Comparison of ENCODE assay signal across 8 cellular contexts in the genomic region with DNA sequence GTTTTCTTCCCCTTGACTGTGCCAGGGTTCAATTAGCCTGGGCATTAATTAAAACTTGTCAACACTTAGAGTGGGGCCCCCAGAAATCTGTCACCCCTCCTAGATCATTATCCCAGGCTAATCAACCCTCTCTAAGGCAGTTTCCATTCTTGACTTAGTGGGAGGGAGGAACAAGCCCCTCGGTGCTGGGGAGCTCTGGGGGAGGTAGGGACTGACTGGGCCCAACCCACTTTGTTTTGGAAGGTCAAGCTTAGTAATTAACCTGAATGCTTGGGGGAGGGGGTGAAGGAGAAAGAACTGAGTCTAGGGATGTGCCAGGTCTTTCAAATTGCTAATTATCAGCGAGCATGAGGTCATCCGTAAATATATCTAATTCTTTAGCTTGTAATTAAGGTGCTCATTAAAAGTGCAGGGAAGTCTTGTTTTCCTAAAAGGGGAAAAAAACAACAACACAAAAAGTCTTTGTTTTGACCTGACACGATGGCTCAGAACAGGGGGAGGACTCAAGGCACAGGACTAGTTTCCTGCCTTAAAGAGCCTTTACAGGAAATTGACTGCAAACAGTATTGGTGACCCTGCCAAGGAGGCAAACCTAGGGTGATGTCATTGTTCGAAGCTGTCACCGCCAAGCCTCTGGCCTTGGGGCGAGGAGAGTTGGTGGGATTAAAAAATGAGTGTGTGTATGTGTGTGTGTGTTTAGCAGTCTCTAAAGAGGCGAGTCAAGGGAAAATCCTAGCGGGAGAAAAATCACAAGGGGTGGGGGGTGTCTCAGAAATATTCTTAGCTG. TPM values are rescaled to one million over a fixed set of nuclear protein-coding genes. Genes with fewer than 3 reads are reported as not detected.
DNase-seq lines count a peak whose midpoint lies in the region; ATAC-seq, FAIRE-seq and TF ChIP-seq lines count a peak whose summit lies in the region.

No MANE protein-coding gene starts in this region.

- H2BK120ac ChIP-seq in H1 (replicated peaks; ENCODE audit: low read depth, low read length), result peak overlapping the region; percentile 91

- H3K36me3 Mint-ChIP-seq in T-helper 2 cell treated with Interferon-gamma antibody and Interleukin-4, amounts not matched to agents 5 μg/mL and 100 μg/mL, for 36 hours (ENCODE audit: low read depth), result peaks cover 28% of the 10 kb centered on the region

- no peak overlapping the region for H2AFZ ChIP-seq in H1 (ENCODE audit: low read length)

- H3K36me3 ChIP-seq in H1 (ENCODE audit: control insufficient read depth in 2 of 4, insufficient read depth in 4 of 4, low read length in 3 of 4) (0 out of 8 replicates have a peak, but pooled peaks cover 0 to 5% (median 0%) of the 10 kb centered on the region in 4 experiments), mucosa of rectum (ENCODE audit: control insufficient read depth in 2 of 2, insufficient read depth in 2 of 2, low read length in 2 of 2) (peaks cover 9 to 20% of the 10 kb centered on the region in 2 donors), aorta (ENCODE audit: control insufficient read depth in 1 of 2, insufficient read depth in 2 of 2, low read length in 1 of 2) (no peaks in the 10 kb centered on the region)

- H3K9me3 Mint-ChIP-seq in T-helper 2 cell treated with Interferon-gamma antibody and Interleukin-4, amounts not matched to agents 5 μg/mL and 100 μg/mL, for 36 hours, result no peaks in the 10 kb centered on the region

- H3K4me1 Mint-ChIP-seq in T-helper 2 cell treated with Interferon-gamma antibody and Interleukin-4, amounts not matched to agents 5 μg/mL and 100 μg/mL, for 36 hours (ENCODE audit: low read depth), result peaks cover 61% of the 10 kb centered on the region

- intact Hi-C loops in aorta (cut with DNase I), result no loop called here

- peak overlapping the region; percentile 96 for H2BK5ac ChIP-seq in H1 (ENCODE audit: low read depth, low read length)

- H2BK15ac ChIP-seq in H1 (ENCODE audit: low read length), result no peak overlapping the region

- peak overlapping the region; percentile 39 for H3K4me3 Mint-ChIP-seq in T-helper 2 cell treated with Interferon-gamma antibody and Interleukin-4, amounts not matched to agents 5 μg/mL and 100 μg/mL, for 36 hours

- peak overlapping the region; percentile 59 to 61 for H3K4me2 ChIP-seq in H1 (ENCODE audit: insufficient read depth in 1 of 2, low read depth in 2 of 2, low read length in 2 of 2)

- DNase-seq in stimulated activated CD4-positive, alpha-beta T cell treated with anti-CD3 and anti-CD28 coated beads, Interleukin-1b, Interleukin-23, amount 100 ng/mL, for 48 hours, result peak; percentile 37
- DNase-seq in stimulated activated CD4-positive, alpha-beta T cell treated with anti-CD3 and anti-CD28 coated beads, Interleukin-15, amount 100 ng/mL, for 24 hours, result no peak
- no peak for DNase-seq in T-helper 2 cell treated with Interferon-gamma antibody and Interleukin-4, amounts not matched to agents 5 μg/mL and 100 μg/mL, for 36 hours (ENCODE audit: low spot score)
- DNase-seq in H1 (ENCODE audit: low read depth in 1 of 2, low spot score in 2 of 2) (no peak), aorta (peak in 1 of 2 donors; percentile 76), DMS153 treated with DMSO at 0.1 percent for 48 hours (lab: John Stamatoyannopoulos, UW; ENCODE audit: unreplicated experiment) (no peak)

- peak overlapping the region; percentile 96; the same call in 1 of the 2 replicates for H2AK5ac ChIP-seq in H1 (ENCODE audit: low read depth, low read length)

- H3K9me3 ChIP-seq in H1 (ENCODE audit: insufficient read depth in 2 of 2, low read depth in 1 of 2, low read length in 1 of 2), result no peaks in the 10 kb centered on the region
- H3K9me3 ChIP-seq in mucosa of rectum (ENCODE audit: control insufficient read depth in 2 of 2, low read length in 2 of 2), result no peaks in the 10 kb centered on the region
- no peaks in the 10 kb centered on the region for H3K9me3 ChIP-seq in aorta (ENCODE audit: control insufficient read depth, low read length)

- H3K27me3 Mint-ChIP-seq in T-helper 2 cell treated with Interferon-gamma antibody and Interleukin-4, amounts not matched to agents 5 μg/mL and 100 μg/mL, for 36 hours (ENCODE audit: low read depth), result no peaks in the 10 kb centered on the region

- H3K23ac ChIP-seq in H1 (ENCODE audit: insufficient read length), result no peak overlapping the region

- TF ChIP-seq POLR2A in H1 (IDR thresholded peaks at IDR 0.05; ENCODE audit: control extremely low read depth in 1 of 2, low read depth in 2 of 2, low read length in 2 of 2), result no peak

- no peak overlapping the region for H3K56ac ChIP-seq in H1 (replicated peaks; ENCODE audit: insufficient read length, low read depth, low read length)

- H3K14ac ChIP-seq in H1 (ENCODE audit: insufficient read length), result no peak overlapping the region

- H2BK12ac ChIP-seq in H1 (ENCODE audit: low read depth, low read length), result peak overlapping the region; percentile 98

- peaks cover 4 to 35% of the 10 kb centered on the region in 2 experiments for H4K20me1 ChIP-seq in H1 (replicated peaks in 1 of 2; ENCODE audit: control insufficient read depth in 1 of 2, insufficient read depth in 2 of 2, low read length in 2 of 2)

- peaks cover 10 to 94% of the 10 kb centered on the region in 2 experiments for H3K79me2 ChIP-seq in H1 (ENCODE audit: control insufficient read depth in 1 of 2, insufficient read depth in 2 of 2, low read length in 2 of 2)

- peak overlapping the region; percentile 97 for H3K4ac ChIP-seq in H1 (replicated peaks; ENCODE audit: insufficient read length, low read depth, low read length)

- H3K23me2 ChIP-seq in H1 (ENCODE audit: low read depth, low read length), result no peaks in the 10 kb centered on the region; the same call in 1 of the 2 replicates

- ATAC-seq in aorta (ENCODE audit: low FRiP score) (peak; percentile 74), HG02678 (IDR thresholded peaks at IDR 0.05; ENCODE audit: unreplicated experiment) (no peak)

- H3K79me1 ChIP-seq in H1 (ENCODE audit: low read depth, low read length), result peaks cover 35% of the 10 kb centered on the region

- peak overlapping the region; percentile 93; the same call in 1 of the 2 replicates for H4K8ac ChIP-seq in H1 (ENCODE audit: extremely low read depth, insufficient read depth, low read length)

- 0 out of 2 replicates have a peak overlapping the region, but pooled peaks have one; percentile 66 for H2BK20ac ChIP-seq in H1 (ENCODE audit: low read length)

- WGBS in H1 (ENCODE audit: extremely low coverage in 1 of 2, insufficient coverage in 1 of 2, insufficient read length in 1 of 2, insufficient replicate concordance in 2 of 2, low coverage in 1 of 2, low lambda C conversion rate in 2 of 2, missing lambda C conversion rate in 1 of 2), 2 experiments, result 44% methylated on average over 9 of the region's 9 CpGs; no CpG with 5 or more reads in 1 of the 2 experiments
- 14 to 15% methylated on average over 9 of the region's 9 CpGs for WGBS in aorta, 2 donors

- H3K27me3 ChIP-seq in H1 (replicated peaks in 1 of 4; ENCODE audit: control insufficient read depth in 3 of 4, extremely low read depth in 1 of 4, insufficient read depth in 3 of 4, low read length in 3 of 4) (no peaks in the 10 kb centered on the region), mucosa of rectum (ENCODE audit: control insufficient read depth in 2 of 2, insufficient read depth in 2 of 2, low read length in 2 of 2) (no peaks in the 10 kb centered on the region), aorta (ENCODE audit: control insufficient read depth in 1 of 2, insufficient read depth in 2 of 2, low read length in 1 of 2) (no peaks in the 10 kb centered on the region)

- TF ChIP-seq EP300 in H1 (IDR thresholded peaks at IDR 0.05; ENCODE audit: borderline replicate concordance in 1 of 2, low read depth in 2 of 2, low read length in 2 of 2), result no peak

- H4K5ac ChIP-seq in H1 (ENCODE audit: insufficient read length, low read depth, low read length), result peak overlapping the region; percentile 63

- H3K27ac Mint-ChIP-seq in T-helper 2 cell treated with Interferon-gamma antibody and Interleukin-4, amounts not matched to agents 5 μg/mL and 100 μg/mL, for 36 hours, result peak overlapping the region; percentile 83

- POLR2A ChIA-PET in H1 (lab: Charles Lee; ENCODE audit: partially characterized antibody), result interaction anchor here (0.9 to 21.5 kb wide), 8 partner anchors 10 to 184 kb away, joined by 3 to 495 read pairs (median 5); partner anchors contain the start of gene ACTN4

- peak overlapping the region in 3 of 4 experiments; percentile 1 to 31 (median 6); a peak in 4 of 8 replicates for H3K4me3 ChIP-seq in H1 (ENCODE audit: extremely low read depth in 1 of 4, insufficient read depth in 2 of 4, low read depth in 3 of 4, low read length in 4 of 4)
- no peak overlapping the region for H3K4me3 ChIP-seq in mucosa of rectum (ENCODE audit: low read length in 2 of 2)
- no peak overlapping the region for H3K4me3 ChIP-seq in aorta (ENCODE audit: low read length in 2 of 2)

- peaks cover 41 to 60% (median 47%) of the 10 kb centered on the region in 4 experiments for H3K4me1 ChIP-seq in H1 (replicated peaks in 1 of 4; ENCODE audit: control insufficient read depth in 3 of 4, insufficient read depth in 4 of 4, low read length in 3 of 4)
- H3K4me1 ChIP-seq in mucosa of rectum (ENCODE audit: control insufficient read depth in 2 of 2, insufficient read depth in 2 of 2, low read length in 2 of 2), result peaks cover 80 to 97% of the 10 kb centered on the region in 2 donors
- peaks cover 2 to 29% of the 10 kb centered on the region in 2 donors for H3K4me1 ChIP-seq in aorta (ENCODE audit: control insufficient read depth in 1 of 2, insufficient read depth in 2 of 2, low read length in 2 of 2)

- no peak for TF ChIP-seq CTCF in H1 (IDR thresholded peaks at IDR 0.05; ENCODE audit: control extremely low read depth in 1 of 3, insufficient read depth in 1 of 3, low read depth in 1 of 3, low read length in 3 of 3)

- peak overlapping the region in 3 of 4 experiments; percentile 69 to 75 (median 73); a peak in 5 of 7 replicates for H3K9ac ChIP-seq in H1 (replicated peaks in 1 of 4; ENCODE audit: extremely low read depth in 1 of 4, low read depth in 3 of 4, low read length in 3 of 4)
- H3K9ac ChIP-seq in mucosa of rectum (ENCODE audit: low read depth in 1 of 2, low read length in 2 of 2), result peak overlapping the region; percentile 36 to 59

- CTCF ChIA-PET in H1 (lab: Charles Lee; ENCODE audit: partially characterized antibody), result interaction anchor here (0.6 to 1.7 kb wide), 6 partner anchors 12 to 46 kb away, joined by 3 to 4 read pairs (median 3); no protein-coding TSS in a partner anchor

- H3K18ac ChIP-seq in H1 (ENCODE audit: extremely low read depth, low read length), result peak overlapping the region; percentile 83

- FAIRE-seq in H1 (lab: Jason Lieb, UNC), result no peak

- H4K91ac ChIP-seq in H1 (replicated peaks; ENCODE audit: insufficient read length, low read length), result peak overlapping the region; percentile 95

- TF ChIP-seq RAD21 in H1 (IDR thresholded peaks at IDR 0.05 in 1 of 2, conservative IDR thresholded peaks at IDR 0.05 in 1 of 2; ENCODE audit: low read depth in 2 of 2, low read length in 2 of 2), result no peak

- peak overlapping the region; percentile 84 for H3K27ac ChIP-seq in H1 (ENCODE audit: low read depth, low read length)
- peak overlapping the region; percentile 79 to 85 for H3K27ac ChIP-seq in mucosa of rectum (ENCODE audit: low read depth in 2 of 2, low read length in 2 of 2)
- peak overlapping the region; percentile 84 to 100 for H3K27ac ChIP-seq in aorta (ENCODE audit: low read depth in 1 of 2, low read length in 2 of 2)

RNA-seq across cellular contexts. Expression of gene ACTN4, which starts 19.4 kb away (rescaled TPM):
- total RNA-seq in H1 (2021; fragmentation: NEBNext Ultra II Directional; extraction: Animal tissue kit (Norgen Biotek cat#: 25700)), result 520 and 530 TPM in 2 replicates
- polyA plus RNA-seq in H1 (2011; rRNA removed) (211 and 281 TPM in 2 replicates), aorta (100 to 1,000 TPM; 111 to 163 TPM)
- 223 TPM for polyA plus RNA-seq in H1 (2011; cell fraction: cytosol; rRNA removed)
- polyA plus RNA-seq in H1 (2011; cell fraction: nucleus; rRNA removed), result 1,059 TPM
- polyA plus RNA-seq in H1 (2012, experiment 1 of 2), result 374 to 504 TPM (median 451 TPM) in 4 replicates
- polyA plus RNA-seq in H1 (2012, experiment 2 of 2), result 171 TPM
- polyA plus RNA-seq in H1 (2013, experiment 1 of 2), result 279 TPM
- polyA plus RNA-seq in H1 (2013, experiment 2 of 2), result 254 TPM
- 190 and 202 TPM in 2 replicates for polyA minus RNA-seq in H1 (2011; rRNA and poly(A)+ RNA removed)
- polyA minus RNA-seq in H1 (2011; cell fraction: cytosol; rRNA and poly(A)+ RNA removed), result 103 TPM
- polyA minus RNA-seq in H1 (2011; cell fraction: nucleus; rRNA and poly(A)+ RNA removed), result 171 TPM
- total RNA-seq in aorta, result 1,000 to 10,000 TPM in 1 of 2 donors, 100 to 1,000 TPM in 1; 794 to 1,985 TPM

RNA-seq across cellular contexts. Expression of gene EIF3K, which starts 47.9 kb away (rescaled TPM):
- 329 and 344 TPM in 2 replicates for total RNA-seq in H1 (2021; fragmentation: NEBNext Ultra II Directional; extraction: Animal tissue kit (Norgen Biotek cat#: 25700))
- polyA plus RNA-seq in H1 (2011; rRNA removed) (937 and 977 TPM in 2 replicates), aorta (100 to 1,000 TPM; 299 to 445 TPM)
- polyA plus RNA-seq in H1 (2011; cell fraction: cytosol; rRNA removed), result 945 TPM
- 915 TPM for polyA plus RNA-seq in H1 (2011; cell fraction: nucleus; rRNA removed)
- 382 to 549 TPM (median 528 TPM) in 4 replicates for polyA plus RNA-seq in H1 (2012, experiment 1 of 2)
- polyA plus RNA-seq in H1 (2012, experiment 2 of 2), result 458 TPM
- 236 TPM for polyA plus RNA-seq in H1 (2013, experiment 1 of 2)
- 236 TPM for polyA plus RNA-seq in H1 (2013, experiment 2 of 2)
- 386 and 450 TPM in 2 replicates for polyA minus RNA-seq in H1 (2011; rRNA and poly(A)+ RNA removed)
- 188 TPM for polyA minus RNA-seq in H1 (2011; cell fraction: cytosol; rRNA and poly(A)+ RNA removed)
- 180 TPM for polyA minus RNA-seq in H1 (2011; cell fraction: nucleus; rRNA and poly(A)+ RNA removed)
- 100 to 1,000 TPM; 171 to 183 TPM for total RNA-seq in aorta

RNA-seq across cellular contexts. Expression of gene MAP4K1, which starts 49.1 kb away (rescaled TPM):
- 10.4 and 14.4 TPM in 2 replicates for total RNA-seq in H1 (2021; fragmentation: NEBNext Ultra II Directional; extraction: Animal tissue kit (Norgen Biotek cat#: 25700))
- polyA plus RNA-seq in H1 (2011; rRNA removed) (9.0 and 22.0 TPM in 2 replicates), aorta (1 to 10 TPM; 1.6 to 2.1 TPM)
- 8.0 TPM for polyA plus RNA-seq in H1 (2011; cell fraction: cytosol; rRNA removed)
- polyA plus RNA-seq in H1 (2011; cell fraction: nucleus; rRNA removed), result 12.8 TPM
- polyA plus RNA-seq in H1 (2012, experiment 1 of 2), result 9.6 to 16.0 TPM (median 13.8 TPM) in 4 replicates
- polyA plus RNA-seq in H1 (2012, experiment 2 of 2), result 7.3 TPM
- polyA plus RNA-seq in H1 (2013, experiment 1 of 2), result 14.6 TPM
- polyA plus RNA-seq in H1 (2013, experiment 2 of 2), result 11.8 TPM
- polyA minus RNA-seq in H1 (2011; rRNA and poly(A)+ RNA removed), result 1.1 and 1.6 TPM in 2 replicates
- 3.7 TPM for polyA minus RNA-seq in H1 (2011; cell fraction: cytosol; rRNA and poly(A)+ RNA removed)
- polyA minus RNA-seq in H1 (2011; cell fraction: nucleus; rRNA and poly(A)+ RNA removed), result 2.0 TPM
- 10 to 100 TPM in 1 of 2 donors, 1 to 10 TPM in 1; 7.3 to 13.2 TPM for total RNA-seq in aorta

Comparison
In these comparisons a context has a peak if more than half of its experiments do, and no peak if none do; other contexts are left out.
1. H3K4me3 ChIP-seq: peak in H1 (3 of 4); none in mucosa of rectum (0 of 2) and aorta (0 of 2).
2. Peak in every context shown above with its lines, with median percentiles within 50 percentile points of each other: H3K27ac ChIP-seq.